In the genomic region with DNA sequence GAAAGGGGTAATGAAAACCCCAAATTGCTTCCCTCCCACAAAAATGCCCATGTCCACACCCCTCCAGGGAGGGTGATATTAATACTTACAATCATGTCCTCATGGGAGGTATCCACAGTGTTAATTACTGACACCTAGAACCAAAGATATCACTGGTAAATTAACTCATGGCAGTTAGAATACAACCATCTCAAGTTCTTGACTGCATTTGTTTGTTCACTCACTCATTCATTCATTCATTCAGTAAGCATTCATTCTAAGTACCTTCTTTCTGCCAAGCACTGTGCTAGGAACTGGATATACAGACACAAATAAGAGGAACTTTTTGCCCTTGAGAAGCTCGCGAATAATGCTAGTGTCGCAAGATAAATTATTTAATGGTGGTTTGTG, we compare ENCODE assay signal across 27 cellular contexts. TPM values are rescaled to one million over a fixed set of nuclear protein-coding genes. Genes with fewer than 3 reads are reported as not detected.
DNase-seq lines count a peak whose midpoint lies in the region; ATAC-seq, FAIRE-seq and TF ChIP-seq lines count a peak whose summit lies in the region.
"Had no signal": no experiment of that assay in that cellular context is flagged by ENCODE, and none has a peak within 500 bp of the region (broad histone marks: within the 10 kb centered on the region; RNA-seq: fewer than 3 reads in every experiment).

No MANE protein-coding gene starts in this region.

- H3K4me2 ChIP-seq in HepG2 (ENCODE audit: low read depth, low read length), result peak overlapping the region; percentile 95

- H3K27ac Mint-ChIP-seq in activated T-helper 17 cell treated with anti-CD3 and anti-CD28 coated beads, Interleukin-2, amount 50 U/mL, for 72 hours, result peak overlapping the region; percentile 28
- H3K27ac Mint-ChIP-seq in naive B cell (no peak overlapping the region), HFFc6 (no peak overlapping the region)

- no peak overlapping the region for H3K4me3 Mint-ChIP-seq in activated T-helper 17 cell treated with anti-CD3 and anti-CD28 coated beads, Interleukin-2, amount 50 U/mL, for 72 hours
- H3K4me3 Mint-ChIP-seq in naive B cell (peak overlapping the region in 5 of 8 donors; percentile 15 to 85 (median 62)), HFFc6 (no peak overlapping the region; the same call in 1 of the 2 replicates)

- no peaks in the 10 kb centered on the region for H3K27me3 Mint-ChIP-seq in activated T-helper 17 cell treated with anti-CD3 and anti-CD28 coated beads, Interleukin-2, amount 50 U/mL, for 72 hours
- H3K27me3 Mint-ChIP-seq in naive B cell (no peaks in the 10 kb centered on the region), HFFc6 (ENCODE audit: insufficient read depth) (peaks cover 3% of the 10 kb centered on the region)

- H3K36me3 Mint-ChIP-seq in activated T-helper 17 cell treated with anti-CD3 and anti-CD28 coated beads, Interleukin-2, amount 50 U/mL, for 72 hours (ENCODE audit: low read depth), result peaks cover 63% of the 10 kb centered on the region
- H3K36me3 Mint-ChIP-seq in naive B cell, result peaks cover 3 to 16% of the 10 kb centered on the region in 2 donors
- peaks cover 30% of the 10 kb centered on the region for H3K36me3 Mint-ChIP-seq in HFFc6 (ENCODE audit: low read depth)

- CTCF ChIA-PET in HepG2 (lab: Yijun Ruan, JAX; ENCODE audit: low intra/inter-chr PET ratio, low total read pairs), result no interaction called here

- H3K4me3 ChIP-seq in HepG2 (replicated peaks in 1 of 3; ENCODE audit: insufficient read depth in 1 of 3, low read depth in 2 of 3, low read length in 3 of 3) (peak overlapping the region; percentile 7 to 75 (median 34); a peak in 4 of 6 replicates), right lobe of liver (no peak overlapping the region)
- H3K4me3 ChIP-seq: mucosa of descending colon, spleen, testis had no signal

- peaks cover 47% of the 10 kb centered on the region for H3K79me2 ChIP-seq in HepG2 (ENCODE audit: insufficient read depth, low read length)

- no peak overlapping the region for H2AFZ ChIP-seq in HepG2 (ENCODE audit: low read length)

- in situ Hi-C loops in HepG2 (cut with HindIII; ENCODE audit: extremely low pct_ligation_motif_present, low pct_unique_long_range_greater_than_20kb), result no loop called here

- H4K20me1 ChIP-seq in HepG2 (ENCODE audit: insufficient read depth, low read length), result peaks cover 19% of the 10 kb centered on the region

- no peak for TF ChIP-seq POLR2A in HepG2 (IDR thresholded peaks at IDR 0.05; ENCODE audit: insufficient read depth in 1 of 2, low read depth in 2 of 2, low read length in 2 of 2)
- TF ChIP-seq POLR2A in right lobe of liver (IDR thresholded peaks at IDR 0.05), result no peak

- TF ChIP-seq CTCF in HepG2 (CRISPR knock-in tag; IDR thresholded peaks at IDR 0.05) (no peak), right lobe of liver (IDR thresholded peaks at IDR 0.05) (no peak), HFFc6 (IDR thresholded peaks at IDR 0.05) (no peak)

- no peaks in the 10 kb centered on the region; a peak in 1 of 5 replicates for H3K27me3 ChIP-seq in HepG2 (ENCODE audit: control insufficient read depth in 1 of 2, insufficient read depth in 2 of 2, low read length in 2 of 2)
- no peaks in the 10 kb centered on the region for H3K27me3 ChIP-seq in right lobe of liver
- H3K27me3 ChIP-seq: spleen, testis had no signal

- no TSS peak for BruUV-seq in HepG2 (replicated peaks; lab: Mats Ljungman, UMichigan)

- no peak for DNase-seq in HepG2 (ENCODE audit: low spot score)
- no peak for DNase-seq in right lobe of liver
- DNase-seq in naive B cell, result no peak
- no peak for DNase-seq in HCEC 1CT
- no peak for DNase-seq in HFFc6
- DNase-seq: activated CD4-positive, alpha-beta T cell treated with anti-CD3 and anti-CD28 coated beads, Interleukin-2, amount 50 U/mL, for 1 hour; activated naive CD4-positive, alpha-beta T cell; COR-L47; effector CD8-positive, alpha-beta T cell; foreskin melanocyte; hippocampal formation; Karpas-422; mucosa of descending colon; NCI-H1048; NCI-H1930; NCI-H226; SHP77 treated with DMSO at 0.1 percent for 48 hours; spleen; stimulated activated CD4-positive, alpha-beta T cell treated with anti-CD3 and anti-CD28 coated beads, Interleukin-4, amount 100 ng/mL, for 1 hour; stimulated activated naive CD4-positive, alpha-beta T cell; SW 1271; testis had no signal

- FAIRE-seq in HepG2 (lab: Jason Lieb, UNC), result no peak
- FAIRE-seq: HTR-8/SVneo had no signal

- ATAC-seq in HepG2 (no peak), right lobe of liver (no peak), naive B cell (ENCODE audit: low read depth in 2 of 2) (no peak), HG02610 (IDR thresholded peaks at IDR 0.05; ENCODE audit: unreplicated experiment) (no peak)
- no peak for ATAC-seq in activated T-helper 17 cell treated with anti-CD3 and anti-CD28 coated beads, Interleukin-2, amount 50 U/mL, for 72 hours (replicated peaks)
- ATAC-seq: esophagus mucosa, mucosa of descending colon had no signal

- peaks cover 19% of the 10 kb centered on the region for H3K4me1 Mint-ChIP-seq in activated T-helper 17 cell treated with anti-CD3 and anti-CD28 coated beads, Interleukin-2, amount 50 U/mL, for 72 hours
- H3K4me1 Mint-ChIP-seq in naive B cell (peaks cover 19 to 34% (median 22%) of the 10 kb centered on the region in 3 donors), HFFc6 (ENCODE audit: low read depth) (peaks cover 31% of the 10 kb centered on the region)

- intact Hi-C loops in HepG2 (cut with micrococcal nuclease; ENCODE audit: unreplicated experiment) (no loop called here), right lobe of liver (cut with DNase I) (no loop called here)

- H3K27ac ChIP-seq in HepG2 (ENCODE audit: extremely low read length, insufficient read depth, low read length) (peak overlapping the region; percentile 69), right lobe of liver (peak overlapping the region in 1 of 3 donors; percentile 37)
- H3K27ac ChIP-seq: spleen, testis had no signal

- H3K36me3 ChIP-seq in HepG2 (replicated peaks in 1 of 2; ENCODE audit: control insufficient read depth in 1 of 2, insufficient read depth in 2 of 2, low read length in 2 of 2), result peaks cover 23 to 52% of the 10 kb centered on the region in 2 experiments
- H3K36me3 ChIP-seq in right lobe of liver, result peaks cover 7 to 43% (median 25%) of the 10 kb centered on the region in 4 donors

- WGBS in HepG2 (ENCODE audit: low lambda C conversion rate), result 93% methylated on average over 3 of the region's 3 CpGs
- 83% methylated on average over 3 of the region's 3 CpGs for WGBS in right lobe of liver (ENCODE audit: insufficient coverage, low coverage, low lambda C conversion rate, missing lambda C conversion rate)

- TF ChIP-seq EP300 in HepG2 (IDR thresholded peaks at IDR 0.05; ENCODE audit: low read depth in 2 of 2, low read length in 2 of 2) (no peak), HepG2 (CRISPR knock-in tag; IDR thresholded peaks at IDR 0.05; ENCODE audit: borderline replicate concordance) (no peak)

- TF ChIP-seq RAD21 in HepG2 (CRISPR knock-in tag; IDR thresholded peaks at IDR 0.05), result no peak

- H3K4me1 ChIP-seq in HepG2 (ENCODE audit: insufficient read depth, low read length), result peaks cover 77% of the 10 kb centered on the region
- peaks cover 0 to 35% (median 8%) of the 10 kb centered on the region in 4 donors for H3K4me1 ChIP-seq in right lobe of liver

- no peaks in the 10 kb centered on the region for H3K9me3 Mint-ChIP-seq in activated T-helper 17 cell treated with anti-CD3 and anti-CD28 coated beads, Interleukin-2, amount 50 U/mL, for 72 hours
- H3K9me3 Mint-ChIP-seq in naive B cell (no peaks in the 10 kb centered on the region), HFFc6 (no peaks in the 10 kb centered on the region)

- POLR2A ChIA-PET in HepG2 (lab: Yijun Ruan, JAX), result no interaction called here

- peak overlapping the region; percentile 76 for H3K9ac ChIP-seq in HepG2 (ENCODE audit: insufficient read depth, low read depth, low read length)

- H3K9me3 ChIP-seq in HepG2 (ENCODE audit: low read length), result no peaks in the 10 kb centered on the region
- H3K9me3 ChIP-seq in right lobe of liver, result no peaks in the 10 kb centered on the region
- H3K9me3 ChIP-seq: mucosa of descending colon, spleen, testis had no signal

RNA-seq across cellular contexts. Expression of gene SEC13, which starts 3.0 kb away (rescaled TPM):
- total RNA-seq in HepG2 (2016; rRNA removed; fragmentation: Illumina TruSeq; extraction: Trizol) (391 and 418 TPM in 2 replicates), right lobe of liver (10 to 100 TPM; 49.1 to 74.7 (median 64.4) TPM)
- total RNA-seq in HepG2 (2016; cell fraction: cytosol; rRNA removed; fragmentation: Illumina TruSeq; extraction: Trizol; ENCODE audit: low read depth), result 232 and 239 TPM in 2 replicates
- total RNA-seq in HepG2 (2016; cell fraction: insoluble cytoplasmic fraction; rRNA removed; fragmentation: Illumina TruSeq; extraction: Trizol), result 366 and 400 TPM in 2 replicates
- 335 TPM in 2 replicates for total RNA-seq in HepG2 (2016; cell fraction: membrane; rRNA removed; fragmentation: Illumina TruSeq; extraction: Trizol)
- total RNA-seq in HepG2 (2016; cell fraction: nucleus; rRNA removed; fragmentation: Illumina TruSeq; extraction: Trizol), result 176 and 181 TPM in 2 replicates
- polyA plus RNA-seq in HepG2 (2011; rRNA removed) (266 and 288 TPM in 2 replicates), naive B cell (ENCODE audit: low read depth in 6 of 6) (100 to 1,000 TPM; 102 to 147 (median 130) TPM)
- 264 and 374 TPM in 2 replicates for polyA plus RNA-seq in HepG2 (2011; cell fraction: cytosol; rRNA removed)
- polyA plus RNA-seq in HepG2 (2011; cell fraction: nucleus; rRNA removed), result 204 and 219 TPM in 2 replicates
- 224 and 231 TPM in 2 replicates for polyA plus RNA-seq in HepG2 (2012)
- 171 and 195 TPM in 2 replicates for polyA plus RNA-seq in HepG2 (2016; cell fraction: cytosol; fragmentation: Illumina TruSeq; extraction: Trizol; ENCODE audit: low read depth)
- 327 and 374 TPM in 2 replicates for polyA plus RNA-seq in HepG2 (2016; cell fraction: insoluble cytoplasmic fraction; fragmentation: Illumina TruSeq; extraction: Trizol; ENCODE audit: low read depth)
- 204 and 212 TPM in 2 replicates for polyA plus RNA-seq in HepG2 (2016; cell fraction: membrane; fragmentation: Illumina TruSeq; extraction: Trizol; ENCODE audit: low read depth)
- polyA plus RNA-seq in HepG2 (2016; cell fraction: nucleus; fragmentation: Illumina TruSeq; extraction: Trizol; ENCODE audit: insufficient read depth, low read depth), result 222 and 239 TPM in 2 replicates
- polyA minus RNA-seq in HepG2 (2011; rRNA and poly(A)+ RNA removed; ENCODE audit: low replicate concordance), result 289 and 526 TPM in 2 replicates
- 174 and 198 TPM in 2 replicates for polyA minus RNA-seq in HepG2 (2011; cell fraction: cytosol; rRNA and poly(A)+ RNA removed)
- polyA minus RNA-seq in HepG2 (2011; cell fraction: nucleus; rRNA and poly(A)+ RNA removed), result 192 and 208 TPM in 2 replicates
- total RNA-seq in activated T-helper 17 cell treated with anti-CD3 and anti-CD28 coated beads, Interleukin-2, amount 50 U/mL, for 72 hours, result 100 to 1,000 TPM in 1 of 2 donors, 10 to 100 TPM in 1; 69.5 to 104 TPM
- total RNA-seq in HFFc6 (2021; fragmentation: NEBNext Ultra II Directional; extraction: Animal tissue kit (Norgen Biotek cat#: 25700)), result 100 to 1,000 TPM; 240 to 278 (median 274) TPM

RNA-seq across cellular contexts. Expression of gene GHRL, which starts 25.2 kb away (rescaled TPM):
- total RNA-seq in HepG2 (2016; rRNA removed; fragmentation: Illumina TruSeq; extraction: Trizol) (0.09 TPM in 1 of 2 replicates, not detected in the other), right lobe of liver (under 1 TPM in 2 of 6 experiments, not detected in 4; 0.32 to 0.43 TPM)
- total RNA-seq in HepG2 (2016; cell fraction: cytosol; rRNA removed; fragmentation: Illumina TruSeq; extraction: Trizol; ENCODE audit: low read depth), result 0.71 TPM in 1 of 2 replicates, not detected in the other
- 0.22 TPM in 1 of 2 replicates, not detected in the other for total RNA-seq in HepG2 (2016; cell fraction: insoluble cytoplasmic fraction; rRNA removed; fragmentation: Illumina TruSeq; extraction: Trizol)
- total RNA-seq in HepG2 (2016; cell fraction: membrane; rRNA removed; fragmentation: Illumina TruSeq; extraction: Trizol), result not detected in 2 replicates
- total RNA-seq in HepG2 (2016; cell fraction: nucleus; rRNA removed; fragmentation: Illumina TruSeq; extraction: Trizol), result not detected in 2 replicates
- polyA plus RNA-seq in HepG2 (2011; rRNA removed) (not detected in 2 replicates), naive B cell (ENCODE audit: low read depth in 6 of 6) (1 to 10 TPM in 5 of 6 donors, not detected in 1; 1.8 to 4.9 (median 3.0) TPM)
- not detected in 2 replicates for polyA plus RNA-seq in HepG2 (2011; cell fraction: cytosol; rRNA removed)
- 0.19 and 0.24 TPM in 2 replicates for polyA plus RNA-seq in HepG2 (2011; cell fraction: nucleus; rRNA removed)
- polyA plus RNA-seq in HepG2 (2012), result 0.59 TPM in 1 of 2 replicates, not detected in the other
- polyA plus RNA-seq in HepG2 (2016; cell fraction: cytosol; fragmentation: Illumina TruSeq; extraction: Trizol; ENCODE audit: low read depth), result not detected in 2 replicates
- not detected in 2 replicates for polyA plus RNA-seq in HepG2 (2016; cell fraction: insoluble cytoplasmic fraction; fragmentation: Illumina TruSeq; extraction: Trizol; ENCODE audit: low read depth)
- not detected in 2 replicates for polyA plus RNA-seq in HepG2 (2016; cell fraction: membrane; fragmentation: Illumina TruSeq; extraction: Trizol; ENCODE audit: low read depth)
- 0.80 and 2.1 TPM in 2 replicates for polyA plus RNA-seq in HepG2 (2016; cell fraction: nucleus; fragmentation: Illumina TruSeq; extraction: Trizol; ENCODE audit: insufficient read depth, low read depth)
- polyA minus RNA-seq in HepG2 (2011; rRNA and poly(A)+ RNA removed; ENCODE audit: low replicate concordance), result 0.21 TPM in 1 of 2 replicates, not detected in the other
- not detected in 2 replicates for polyA minus RNA-seq in HepG2 (2011; cell fraction: cytosol; rRNA and poly(A)+ RNA removed)
- polyA minus RNA-seq in HepG2 (2011; cell fraction: nucleus; rRNA and poly(A)+ RNA removed), result 0.87 TPM in 1 of 2 replicates, not detected in the other
- total RNA-seq in activated T-helper 17 cell treated with anti-CD3 and anti-CD28 coated beads, Interleukin-2, amount 50 U/mL, for 72 hours, result under 1 TPM; 0.34 to 0.58 TPM
- total RNA-seq in HFFc6 (2021; fragmentation: NEBNext Ultra II Directional; extraction: Animal tissue kit (Norgen Biotek cat#: 25700)), result under 1 TPM in 2 of 6 experiments, not detected in 4; 0.21 to 0.41 TPM
- total RNA-seq: renal cortical epithelial cell had no signal

Comparison
In these comparisons a context has a peak if more than half of its experiments do, and no peak if none do; other contexts are left out.
1. H3K4me3 ChIP-seq: peak in HepG2 (3 of 3); none in right lobe of liver (0 of 3).
2. H3K4me3 Mint-ChIP-seq: peak in naive B cell (5 of 8); none in activated T-helper 17 cell treated with anti-CD3 and anti-CD28 coated beads, Interleukin-2, amount 50 U/mL, for 72 hours (single experiment) and HFFc6 (single experiment).